In the genomic region with DNA sequence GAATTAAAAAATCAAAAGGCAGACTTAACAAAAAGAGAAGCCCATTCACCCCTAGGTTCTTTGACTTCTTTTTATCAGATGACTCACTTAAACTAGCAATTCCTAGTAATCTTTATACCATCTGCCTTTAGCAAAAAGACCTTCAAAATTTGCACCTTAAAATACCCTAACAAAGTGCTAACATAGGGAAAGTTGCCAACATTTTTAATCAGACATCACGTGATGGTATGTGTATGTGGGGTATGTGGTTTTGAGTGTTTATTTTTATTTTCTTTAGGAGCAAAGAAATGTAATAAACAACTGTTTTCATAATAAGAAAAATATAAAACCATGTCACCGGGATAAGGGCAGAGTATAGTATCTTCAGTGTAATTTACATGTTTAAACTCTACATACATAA, we compare ENCODE assay signal across 4 cellular contexts. TPM values are rescaled to one million over a fixed set of nuclear protein-coding genes. Genes with fewer than 3 reads are reported as not detected.
"Had no signal": no experiment of that assay in that cellular context is flagged by ENCODE, and none has a peak within 500 bp of the region (broad histone marks: within the 10 kb centered on the region; RNA-seq: fewer than 3 reads in every experiment).

No MANE protein-coding gene starts in this region.

RNA-seq across cellular contexts. Expression of gene ANKRD18B, which starts 30.2 kb away (rescaled TPM):
- total RNA-seq: frontal cortex, left ventricle myocardium inferior, mesenteric fat pad had no signal
- polyA plus RNA-seq: immature natural killer cell had no signal

RNA-seq across cellular contexts. Expression of gene AQP3, which starts 46.4 kb away (rescaled TPM):
- total RNA-seq: frontal cortex had no signal
